20 cellular contexts compared by ENCODE assay signal in genomic region chr9:115494393-115494792, GRCh38.
A peak's percentile ranks its signal among the peaks of the same experiment; 100 is the strongest.
DNase-seq lines count a peak whose midpoint lies in the region; ATAC-seq, FAIRE-seq and TF ChIP-seq lines count a peak whose summit lies in the region.
"Had no signal": no experiment of that assay in that cellular context is flagged by ENCODE, and none has a peak within 500 bp of the region (broad histone marks: within the 10 kb centered on the region; RNA-seq: fewer than 3 reads in every experiment).

No MANE protein-coding gene starts in this region.

- DNase-seq in H4 (ENCODE audit: low spot score) (peak; percentile 43), mesothelial cell of epicardium (ENCODE audit: low spot score in 2 of 2, unreplicated experiment in 2 of 2) (no peak), kidney tubule cell (ENCODE audit: low spot score) (no peak), NCI-H1048 (lab: John Stamatoyannopoulos, UW) (no peak), frontal cortex (ENCODE audit: low spot score in 2 of 2) (no peak)
- no peak for DNase-seq in stimulated activated naive B cell treated with anti-CD40 and anti-IgM and Interleukin-4, amounts not matched to agents 10 μg/mL and 1 μg/mL and 100 μg/mL, for 72 hours
- DNase-seq: C1 segment of cervical spinal cord, Caco-2, HFFc6, KBM-7, MG63, NCI-H1105, NCI-H1694 treated with DMSO at 0.1 percent for 48 hours, NCI-H446, NCI-H774, Right ventricle myocardium superior had no signal

- no peak for ATAC-seq in stimulated activated naive B cell treated with anti-CD40 and anti-IgM and Interleukin-4, amounts not matched to agents 10 μg/mL and 1 μg/mL and 100 μg/mL, for 72 hours (replicated peaks)
- ATAC-seq: GM12878, Panc1 had no signal

- no peaks in the 10 kb centered on the region for H3K9me3 Mint-ChIP-seq in mesothelial cell of epicardium
- no peaks in the 10 kb centered on the region for H3K9me3 Mint-ChIP-seq in stimulated activated naive B cell treated with anti-CD40 and anti-IgM and Interleukin-4, amounts not matched to agents 10 μg/mL and 1 μg/mL and 100 μg/mL, for 72 hours
- H3K9me3 Mint-ChIP-seq: HFFc6 had no signal

- H3K4me1 Mint-ChIP-seq in mesothelial cell of epicardium, result peaks cover 21% of the 10 kb centered on the region
- H3K4me1 Mint-ChIP-seq in stimulated activated naive B cell treated with anti-CD40 and anti-IgM and Interleukin-4, amounts not matched to agents 10 μg/mL and 1 μg/mL and 100 μg/mL, for 72 hours, result no peaks in the 10 kb centered on the region

- H3K4me3 Mint-ChIP-seq in mesothelial cell of epicardium, result no peak overlapping the region
- no peak overlapping the region for H3K4me3 Mint-ChIP-seq in stimulated activated naive B cell treated with anti-CD40 and anti-IgM and Interleukin-4, amounts not matched to agents 10 μg/mL and 1 μg/mL and 100 μg/mL, for 72 hours
- H3K4me3 Mint-ChIP-seq: HFFc6 had no signal

- H3K27ac ChIP-seq in VCaP, result peak overlapping the region; percentile 96

- no peaks in the 10 kb centered on the region for H3K27me3 Mint-ChIP-seq in mesothelial cell of epicardium (ENCODE audit: low read depth)
- peaks cover 6 to 8% of the 10 kb centered on the region in 2 donors for H3K27me3 Mint-ChIP-seq in stimulated activated naive B cell treated with anti-CD40 and anti-IgM and Interleukin-4, amounts not matched to agents 10 μg/mL and 1 μg/mL and 100 μg/mL, for 72 hours

- no peak for FAIRE-seq in frontal cortex (lab: Jason Lieb, UNC)
- FAIRE-seq: GM12878, GM18507 had no signal

- H3K27ac Mint-ChIP-seq in mesothelial cell of epicardium, result peak overlapping the region; percentile 26
- no peak overlapping the region for H3K27ac Mint-ChIP-seq in stimulated activated naive B cell treated with anti-CD40 and anti-IgM and Interleukin-4, amounts not matched to agents 10 μg/mL and 1 μg/mL and 100 μg/mL, for 72 hours
- H3K27ac Mint-ChIP-seq: HFFc6 had no signal

- no peaks in the 10 kb centered on the region for H3K36me3 Mint-ChIP-seq in mesothelial cell of epicardium
- no peaks in the 10 kb centered on the region for H3K36me3 Mint-ChIP-seq in stimulated activated naive B cell treated with anti-CD40 and anti-IgM and Interleukin-4, amounts not matched to agents 10 μg/mL and 1 μg/mL and 100 μg/mL, for 72 hours

- TF ChIP-seq CTCF in VCaP (conservative IDR thresholded peaks at IDR 0.05) (no peak), mesothelial cell of epicardium (IDR thresholded peaks at IDR 0.05; ENCODE audit: unreplicated experiment) (no peak)
